2 cellular contexts compared by ENCODE assay signal in genomic region chr20:19817017-19817416, GRCh38.
TF ChIP-seq lines count a peak whose summit lies in the region.

No MANE protein-coding gene starts in this region.

TF ChIP-seq in A549, 52 proteins besides CTCF, POLR2A, EP300 and RAD21 (continued from another document and continues in another):
- TF ChIP-seq USF2 (IDR thresholded peaks at IDR 0.05) (no peak), ZNF302 (CRISPR knock-in tag; IDR thresholded peaks at IDR 0.05) (no peak), ELK1 (IDR thresholded peaks at IDR 0.05; ENCODE audit: low read depth, low read length) (no peak), MAFK (IDR thresholded peaks at IDR 0.05; ENCODE audit: partially characterized antibody) (no peak), CHD2 (IDR thresholded peaks at IDR 0.05; ENCODE audit: low read length, partially characterized antibody) (no peak), RNF2 (IDR thresholded peaks at IDR 0.05; ENCODE audit: borderline replicate concordance, low read depth) (no peak), BCL3 (IDR thresholded peaks at IDR 0.05) (0 out of 3 replicates have a peak, but pooled peaks have one; percentile 40), HDAC2 (IDR thresholded peaks at IDR 0.05) (no peak), GATA3 (IDR thresholded peaks at IDR 0.05; ENCODE audit: borderline replicate concordance) (peak; percentile 42; the same call in 1 of the 2 replicates), RCOR1 (IDR thresholded peaks at IDR 0.05; ENCODE audit: low read depth, low read length) (no peak), RFX5 (IDR thresholded peaks at IDR 0.05) (no peak), SREBF2 (IDR thresholded peaks at IDR 0.05) (no peak), ZSCAN20 (CRISPR knock-in tag; IDR thresholded peaks at IDR 0.05) (peak; percentile 77), HOXB5 (CRISPR knock-in tag; IDR thresholded peaks at IDR 0.05) (0 out of 2 replicates have a peak, but pooled peaks have one; percentile 31), NFE2L2 (conservative IDR thresholded peaks at IDR 0.05; ENCODE audit: low read length) (no peak), MAX (IDR thresholded peaks at IDR 0.05) (peak; percentile 83), CEBPB (IDR thresholded peaks at IDR 0.05) (peak in 1 of 2 experiments; percentile 81; a peak in 2 of 4 replicates), REST (IDR thresholded peaks at IDR 0.05) (no peak), HEYL (CRISPR knock-in tag; IDR thresholded peaks at IDR 0.05) (0 out of 2 replicates have a peak, but pooled peaks have one; percentile 58), NR3C1 (IDR thresholded peaks at IDR 0.05) (no peak), FOXS1 (CRISPR knock-in tag; IDR thresholded peaks at IDR 0.05) (peak; percentile 70; the same call in 1 of the 2 replicates), MAZ (IDR thresholded peaks at IDR 0.05; ENCODE audit: borderline replicate concordance, low read depth, low read length) (no peak), TFCP2L1 (CRISPR knock-in tag; IDR thresholded peaks at IDR 0.05) (no peak), ATOH8 (CRISPR knock-in tag; IDR thresholded peaks at IDR 0.05; ENCODE audit: low read depth) (peak; percentile 67; the same call in 1 of the 2 replicates), HOXB13 (CRISPR knock-in tag; IDR thresholded peaks at IDR 0.05; ENCODE audit: low read depth) (peak; percentile 43; the same call in 1 of the 2 replicates)

TF ChIP-seq in IMR-90, 13 proteins besides CTCF, POLR2A, EP300 and RAD21 (continued from another document):
- TF ChIP-seq ELK1 (IDR thresholded peaks at IDR 0.05; ENCODE audit: borderline replicate concordance, low read depth, low read length), result no peak
- TF ChIP-seq CEBPB (IDR thresholded peaks at IDR 0.05; ENCODE audit: low read depth, low read length), result peak; percentile 92
- peak; percentile 80 for TF ChIP-seq BHLHE40 (IDR thresholded peaks at IDR 0.05; ENCODE audit: low read depth, low read length)
- no peak for TF ChIP-seq CHD1 (IDR thresholded peaks at IDR 0.05; ENCODE audit: low read depth, low read length)
- no peak for TF ChIP-seq SMC3 (IDR thresholded peaks at IDR 0.05; ENCODE audit: low read depth, low read length)
- TF ChIP-seq MAZ (IDR thresholded peaks at IDR 0.05; ENCODE audit: borderline replicate concordance, low read depth, low read length), result no peak
- TF ChIP-seq USF2 (IDR thresholded peaks at IDR 0.05; ENCODE audit: low read depth, low read length), result peak; percentile 61; the same call in 1 of the 2 replicates
- TF ChIP-seq MXI1 (IDR thresholded peaks at IDR 0.05; ENCODE audit: borderline replicate concordance, low read depth, low read length), result no peak
TF ChIP-seq in IMR-90: peak in this region for 4.
